ENCODE assay signal across 1 cellular context in the genomic region with DNA sequence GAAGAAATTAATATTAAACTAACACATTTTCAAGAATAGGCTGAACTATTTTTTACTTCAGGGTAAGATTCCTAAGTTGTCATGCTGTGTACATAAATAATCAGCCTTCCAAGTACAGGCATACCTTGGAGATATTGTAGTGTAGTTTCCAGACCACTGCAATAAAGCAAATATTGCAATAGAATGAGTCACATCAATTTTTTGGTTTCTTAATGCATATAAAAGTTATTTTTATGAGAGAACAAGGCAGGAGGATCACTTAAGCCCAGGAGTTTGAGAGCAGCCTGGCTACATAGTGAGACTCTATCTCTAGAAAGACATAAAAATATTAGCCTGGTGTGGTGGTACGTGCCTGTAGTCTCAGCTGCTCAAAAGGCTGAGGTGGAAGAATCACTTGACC.
TF ChIP-seq lines count a peak whose summit lies in the region.

No MANE protein-coding gene starts in this region.

TF ChIP-seq in GM23338, 12 proteins besides CTCF, POLR2A, EP300 and RAD21:
- TF ChIP-seq, protein P1, sequence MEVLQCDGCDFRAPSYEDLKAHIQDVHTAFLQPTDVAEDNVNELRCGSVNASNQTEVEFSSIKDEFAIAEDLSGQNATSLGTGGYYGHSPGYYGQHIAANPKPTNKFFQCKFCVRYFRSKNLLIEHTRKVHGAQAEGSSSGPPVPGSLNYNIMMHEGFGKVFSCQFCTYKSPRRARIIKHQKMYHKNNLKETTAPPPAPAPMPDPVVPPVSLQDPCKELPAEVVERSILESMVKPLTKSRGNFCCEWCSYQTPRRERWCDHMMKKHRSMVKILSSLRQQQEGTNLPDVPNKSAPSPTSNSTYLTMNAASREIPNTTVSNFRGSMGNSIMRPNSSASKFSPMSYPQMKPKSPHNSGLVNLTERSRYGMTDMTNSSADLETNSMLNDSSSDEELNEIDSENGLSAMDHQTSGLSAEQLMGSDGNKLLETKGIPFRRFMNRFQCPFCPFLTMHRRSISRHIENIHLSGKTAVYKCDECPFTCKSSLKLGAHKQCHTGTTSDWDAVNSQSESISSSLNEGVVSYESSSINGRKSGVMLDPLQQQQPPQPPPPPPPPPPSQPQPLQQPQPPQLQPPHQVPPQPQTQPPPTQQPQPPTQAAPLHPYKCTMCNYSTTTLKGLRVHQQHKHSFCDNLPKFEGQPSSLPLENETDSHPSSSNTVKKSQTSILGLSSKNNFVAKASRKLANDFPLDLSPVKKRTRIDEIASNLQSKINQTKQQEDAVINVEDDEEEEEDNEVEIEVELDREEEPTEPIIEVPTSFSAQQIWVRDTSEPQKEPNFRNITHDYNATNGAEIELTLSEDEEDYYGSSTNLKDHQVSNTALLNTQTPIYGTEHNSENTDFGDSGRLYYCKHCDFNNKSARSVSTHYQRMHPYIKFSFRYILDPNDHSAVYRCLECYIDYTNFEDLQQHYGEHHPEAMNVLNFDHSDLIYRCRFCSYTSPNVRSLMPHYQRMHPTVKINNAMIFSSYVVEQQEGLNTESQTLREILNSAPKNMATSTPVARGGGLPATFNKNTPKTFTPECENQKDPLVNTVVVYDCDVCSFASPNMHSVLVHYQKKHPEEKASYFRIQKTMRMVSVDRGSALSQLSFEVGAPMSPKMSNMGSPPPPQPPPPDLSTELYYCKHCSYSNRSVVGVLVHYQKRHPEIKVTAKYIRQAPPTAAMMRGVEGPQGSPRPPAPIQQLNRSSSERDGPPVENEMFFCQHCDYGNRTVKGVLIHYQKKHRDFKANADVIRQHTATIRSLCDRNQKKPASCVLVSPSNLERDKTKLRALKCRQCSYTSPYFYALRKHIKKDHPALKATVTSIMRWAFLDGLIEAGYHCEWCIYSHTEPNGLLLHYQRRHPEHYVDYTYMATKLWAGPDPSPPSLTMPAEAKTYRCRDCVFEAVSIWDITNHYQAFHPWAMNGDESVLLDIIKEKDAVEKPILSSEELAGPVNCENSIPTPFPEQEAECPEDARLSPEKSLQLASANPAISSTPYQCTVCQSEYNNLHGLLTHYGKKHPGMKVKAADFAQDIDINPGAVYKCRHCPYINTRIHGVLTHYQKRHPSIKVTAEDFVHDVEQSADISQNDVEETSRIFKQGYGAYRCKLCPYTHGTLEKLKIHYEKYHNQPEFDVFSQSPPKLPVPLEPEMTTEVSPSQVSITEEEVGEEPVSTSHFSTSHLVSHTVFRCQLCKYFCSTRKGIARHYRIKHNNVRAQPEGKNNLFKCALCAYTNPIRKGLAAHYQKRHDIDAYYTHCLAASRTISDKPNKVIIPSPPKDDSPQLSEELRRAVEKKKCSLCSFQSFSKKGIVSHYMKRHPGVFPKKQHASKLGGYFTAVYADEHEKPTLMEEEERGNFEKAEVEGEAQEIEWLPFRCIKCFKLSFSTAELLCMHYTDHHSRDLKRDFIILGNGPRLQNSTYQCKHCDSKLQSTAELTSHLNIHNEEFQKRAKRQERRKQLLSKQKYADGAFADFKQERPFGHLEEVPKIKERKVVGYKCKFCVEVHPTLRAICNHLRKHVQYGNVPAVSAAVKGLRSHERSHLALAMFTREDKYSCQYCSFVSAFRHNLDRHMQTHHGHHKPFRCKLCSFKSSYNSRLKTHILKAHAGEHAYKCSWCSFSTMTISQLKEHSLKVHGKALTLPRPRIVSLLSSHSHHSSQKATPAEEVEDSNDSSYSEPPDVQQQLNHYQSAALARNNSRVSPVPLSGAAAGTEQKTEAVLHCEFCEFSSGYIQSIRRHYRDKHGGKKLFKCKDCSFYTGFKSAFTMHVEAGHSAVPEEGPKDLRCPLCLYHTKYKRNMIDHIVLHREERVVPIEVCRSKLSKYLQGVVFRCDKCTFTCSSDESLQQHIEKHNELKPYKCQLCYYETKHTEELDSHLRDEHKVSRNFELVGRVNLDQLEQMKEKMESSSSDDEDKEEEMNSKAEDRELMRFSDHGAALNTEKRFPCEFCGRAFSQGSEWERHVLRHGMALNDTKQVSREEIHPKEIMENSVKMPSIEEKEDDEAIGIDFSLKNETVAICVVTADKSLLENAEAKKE (CRISPR knock-in tag; IDR thresholded peaks at IDR 0.05): no peak
- no peak for TF ChIP-seq NANOG (IDR thresholded peaks at IDR 0.05; ENCODE audit: borderline replicate concordance)
- no peak for TF ChIP-seq ZNF331 (CRISPR knock-in tag; IDR thresholded peaks at IDR 0.05; ENCODE audit: low read depth)
- no peak for TF ChIP-seq ETS1 (IDR thresholded peaks at IDR 0.05)
- no peak for TF ChIP-seq EZH2 (IDR thresholded peaks at IDR 0.05; ENCODE audit: low read depth, unreplicated experiment)
- TF ChIP-seq REST (IDR thresholded peaks at IDR 0.05; ENCODE audit: unreplicated experiment): no peak
- TF ChIP-seq JUNB (IDR thresholded peaks at IDR 0.05; ENCODE audit: unreplicated experiment): no peak
- TF ChIP-seq EZH2phosphoT487 (IDR thresholded peaks at IDR 0.05; ENCODE audit: unreplicated experiment): no peak
- TF ChIP-seq POLR2AphosphoS5 (IDR thresholded peaks at IDR 0.05; ENCODE audit: low read depth): no peak
- no peak for TF ChIP-seq STAT1 (IDR thresholded peaks at IDR 0.05; ENCODE audit: unreplicated experiment)
- no peak for TF ChIP-seq ZNF114 (CRISPR knock-in tag; IDR thresholded peaks at IDR 0.05)
- TF ChIP-seq CREB1 (CRISPR knock-in tag; IDR thresholded peaks at IDR 0.05; ENCODE audit: low read depth): no peak
